ENCODE assay signal across 18 cellular contexts in the genomic region with DNA sequence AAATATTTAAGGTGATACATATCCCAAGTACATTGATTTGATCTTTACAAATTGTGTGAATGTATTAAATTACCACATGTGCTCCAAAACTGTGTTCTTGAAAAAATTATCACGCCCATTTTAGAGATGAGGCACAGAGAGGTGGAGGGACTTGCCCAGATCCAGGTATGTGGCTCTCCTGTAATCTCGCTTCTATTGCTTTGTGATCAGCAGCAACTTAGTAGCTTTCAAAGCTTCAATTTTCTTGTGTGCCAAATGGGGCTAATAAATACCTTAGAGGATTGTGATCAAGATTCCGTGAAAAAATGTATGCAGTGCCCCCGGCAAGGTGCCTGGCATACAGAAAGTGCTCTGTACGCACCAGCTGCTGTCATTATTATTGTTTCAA. TPM values are rescaled to one million over a fixed set of nuclear protein-coding genes. Genes with fewer than 3 reads are reported as not detected.
DNase-seq lines count a peak whose midpoint lies in the region; ATAC-seq, FAIRE-seq and TF ChIP-seq lines count a peak whose summit lies in the region.
"Had no signal": no experiment of that assay in that cellular context is flagged by ENCODE, and none has a peak within 500 bp of the region (broad histone marks: within the 10 kb centered on the region; RNA-seq: fewer than 3 reads in every experiment).

No MANE protein-coding gene starts in this region.

- H3K9me3 ChIP-seq in T-helper 17 cell (ENCODE audit: control insufficient read depth, low read length, poor library complexity, severe bottlenecking), result no peaks in the 10 kb centered on the region
- H3K9me3 ChIP-seq in hepatocyte (ENCODE audit: low read depth), result no peaks in the 10 kb centered on the region
- no peaks in the 10 kb centered on the region for H3K9me3 ChIP-seq in small intestine (ENCODE audit: control insufficient read depth, low read depth)
- no peaks in the 10 kb centered on the region for H3K9me3 ChIP-seq in gastrocnemius medialis
- H3K9me3 ChIP-seq: pancreas, spleen had no signal

- no peak for FAIRE-seq in small intestine (lab: Jason Lieb, UNC)
- FAIRE-seq: astrocyte, GM18507, keratinocyte, pancreas had no signal

- H4K20me1 ChIP-seq in hepatocyte (ENCODE audit: insufficient read depth, poor library complexity, severe bottlenecking), result no peaks in the 10 kb centered on the region

- CTCF ChIA-PET in activated naive CD4-positive, alpha-beta T cell treated with anti-CD3 and anti-CD28 coated beads, Interleukin-2, amount 10 ng/mL, durations not matched to agents 7 days and 5 days (lab: Charles Lee), result interaction anchor here (0.8 to 1.8 kb wide), 3 partner anchors 9 to 119 kb away, joined by 3 to 4 read pairs (median 3); no protein-coding TSS in a partner anchor

- H3K79me2 ChIP-seq in hepatocyte, result peaks cover 68% of the 10 kb centered on the region

- H3K4me1 ChIP-seq in hepatocyte (ENCODE audit: insufficient read depth), result peaks cover 24% of the 10 kb centered on the region
- peaks cover 3 to 22% of the 10 kb centered on the region in 2 donors for H3K4me1 ChIP-seq in small intestine (ENCODE audit: control insufficient read depth in 2 of 2, insufficient read depth in 1 of 2, low read depth in 1 of 2, low read length in 1 of 2)
- H3K4me1 ChIP-seq in gastrocnemius medialis, result peaks cover 4 to 8% of the 10 kb centered on the region in 2 donors

- in situ Hi-C loops in gastrocnemius medialis (cut with MboI; ENCODE audit: low sequenced_read_pairs in 4 of 4), result no loop called here

- H3K4me3 Mint-ChIP-seq in activated naive CD4-positive, alpha-beta T cell treated with anti-CD3 and anti-CD28 coated beads, Interleukin-2, amount 10 ng/mL, durations not matched to agents 7 days and 5 days, result no peak overlapping the region
- H3K4me3 Mint-ChIP-seq in T-helper 17 cell, result peak overlapping the region; percentile 19

- intact Hi-C loops in gastrocnemius medialis (cut with DNase I; ENCODE audit: low total_unique reads), result no loop called here

- ATAC-seq in T-helper 17 cell, result no peak
- no peak for ATAC-seq in gastrocnemius medialis
- no peak for ATAC-seq in HG02884 (IDR thresholded peaks at IDR 0.05; ENCODE audit: unreplicated experiment)

- no peaks in the 10 kb centered on the region for H3K27me3 Mint-ChIP-seq in activated naive CD4-positive, alpha-beta T cell treated with anti-CD3 and anti-CD28 coated beads, Interleukin-2, amount 10 ng/mL, durations not matched to agents 7 days and 5 days
- no peaks in the 10 kb centered on the region for H3K27me3 Mint-ChIP-seq in T-helper 17 cell

- peaks cover 79% of the 10 kb centered on the region for H3K4me1 Mint-ChIP-seq in activated naive CD4-positive, alpha-beta T cell treated with anti-CD3 and anti-CD28 coated beads, Interleukin-2, amount 10 ng/mL, durations not matched to agents 7 days and 5 days
- H3K4me1 Mint-ChIP-seq in T-helper 17 cell, result peaks cover 41% of the 10 kb centered on the region

- H2AFZ ChIP-seq in hepatocyte, result no peak overlapping the region

- WGBS in hepatocyte (ENCODE audit: low lambda C conversion rate, missing lambda C conversion rate), result 84% methylated on average over 5 of the region's 5 CpGs
- 35 to 65% (median 63%) methylated on average over 5 of the region's 5 CpGs for WGBS in small intestine, 3 donors

- no peak for TF ChIP-seq CTCF in hepatocyte (IDR thresholded peaks at IDR 0.05; ENCODE audit: poor library complexity)
- TF ChIP-seq CTCF in gastrocnemius medialis (IDR thresholded peaks at IDR 0.05 in 4 of 5, conservative IDR thresholded peaks at IDR 0.05 in 1 of 5), result no peak

- H3K4me3 ChIP-seq in hepatocyte, result no peak overlapping the region
- H3K4me3 ChIP-seq in small intestine (ENCODE audit: low read depth in 1 of 2, low read length in 2 of 2), result no peak overlapping the region
- no peak overlapping the region for H3K4me3 ChIP-seq in gastrocnemius medialis
- H3K4me3 ChIP-seq: pancreas, spleen had no signal

- H3K36me3 ChIP-seq in hepatocyte (replicated peaks; ENCODE audit: insufficient read depth, low read depth), result no peaks in the 10 kb centered on the region
- H3K36me3 ChIP-seq in small intestine (ENCODE audit: control insufficient read depth in 2 of 2, insufficient read depth in 2 of 2, low read length in 2 of 2), result no peaks in the 10 kb centered on the region
- H3K36me3 ChIP-seq in gastrocnemius medialis, result no peaks in the 10 kb centered on the region
- H3K36me3 ChIP-seq: pancreas had no signal

- H3K9me2 ChIP-seq in hepatocyte (replicated peaks; ENCODE audit: insufficient read depth), result no peaks in the 10 kb centered on the region

- peak overlapping the region; percentile 89 for H3K27ac ChIP-seq in hepatocyte
- H3K27ac ChIP-seq in small intestine (ENCODE audit: low read depth in 1 of 2, low read length in 1 of 2), result peak overlapping the region; percentile 79 to 81
- no peak overlapping the region for H3K27ac ChIP-seq in gastrocnemius medialis

- H3K4me2 ChIP-seq in hepatocyte, result peak overlapping the region; percentile 38

- TF ChIP-seq POLR2A in gastrocnemius medialis (IDR thresholded peaks at IDR 0.05), result no peak

- peaks cover 42% of the 10 kb centered on the region for H3K36me3 Mint-ChIP-seq in activated naive CD4-positive, alpha-beta T cell treated with anti-CD3 and anti-CD28 coated beads, Interleukin-2, amount 10 ng/mL, durations not matched to agents 7 days and 5 days
- H3K36me3 Mint-ChIP-seq in T-helper 17 cell (ENCODE audit: low read depth), result no peaks in the 10 kb centered on the region

- H3K27me3 ChIP-seq in hepatocyte (no peaks in the 10 kb centered on the region), small intestine (ENCODE audit: control insufficient read depth in 2 of 2, insufficient read depth in 2 of 2, low read length in 2 of 2) (no peaks in the 10 kb centered on the region), gastrocnemius medialis (no peaks in the 10 kb centered on the region)
- H3K27me3 ChIP-seq: pancreas, spleen had no signal

- H3K27ac Mint-ChIP-seq in activated naive CD4-positive, alpha-beta T cell treated with anti-CD3 and anti-CD28 coated beads, Interleukin-2, amount 10 ng/mL, durations not matched to agents 7 days and 5 days, result peak overlapping the region; percentile 96
- H3K27ac Mint-ChIP-seq in T-helper 17 cell, result peak overlapping the region; percentile 97

- H3K9me3 Mint-ChIP-seq in activated naive CD4-positive, alpha-beta T cell treated with anti-CD3 and anti-CD28 coated beads, Interleukin-2, amount 10 ng/mL, durations not matched to agents 7 days and 5 days, result no peaks in the 10 kb centered on the region

- DNase-seq in activated naive CD4-positive, alpha-beta T cell treated with anti-CD3 and anti-CD28 coated beads, Interleukin-2, amount 10 ng/mL, durations not matched to agents 7 days and 5 days, result no peak
- DNase-seq in activated naive CD4-positive, alpha-beta T cell treated with Interleukin-2 at 50 U/mL for 16 hours, result no peak
- DNase-seq in T-helper 17 cell, result no peak
- DNase-seq in hepatocyte (ENCODE audit: low spot score), result no peak
- no peak for DNase-seq in small intestine
- DNase-seq in gastrocnemius medialis, result no peak
- no peak for DNase-seq in NCI-H1436 treated with DMSO at 0.1 percent for 48 hours (lab: John Stamatoyannopoulos, UW)
- DNase-seq: activated CD4-positive, alpha-beta T cell treated with anti-CD3 and anti-CD28 coated beads for 1 hour; HCEC 1CT; midbrain; pancreas; RPMI8226; SW 1271 had no signal

RNA-seq across cellular contexts. Expression of gene PTPRJ, which starts 18.0 kb away (rescaled TPM):
- total RNA-seq in T-helper 17 cell (10 to 100 TPM; 33.2 to 83.9 TPM), hepatocyte (16.4 and 21.0 TPM in 2 replicates), gastrocnemius medialis (1 to 10 TPM; 5.4 to 9.0 (median 5.6) TPM)
- polyA plus RNA-seq in hepatocyte (7.5 and 9.3 TPM in 2 replicates), small intestine (1 to 10 TPM; 4.9 to 7.6 (median 6.9) TPM)

Comparison
In these comparisons a context has a peak if more than half of its experiments do, and no peak if none do; other contexts are left out.
1. H3K27ac ChIP-seq: peak in hepatocyte (single experiment) and small intestine (2 of 2); none in gastrocnemius medialis (0 of 4).